In genomic region chr9:8644571-8644970, GRCh38 we compare ENCODE assay signal across 32 cellular contexts.
"Had no signal": no experiment of that assay in that cellular context is flagged by ENCODE, and none has a peak within 500 bp of the region (broad histone marks: within the 10 kb centered on the region; RNA-seq: fewer than 3 reads in every experiment).

No MANE protein-coding gene starts in this region.

- H3K4me3 ChIP-seq: adrenal gland, ascending aorta, body of pancreas, breast epithelium, cardiac muscle cell had no signal

- H3K36me3 ChIP-seq: adrenal gland, ascending aorta, brain microvascular endothelial cell, breast epithelium, cardiac muscle cell had no signal

- H3K27me3 ChIP-seq: adrenal gland, ascending aorta, body of pancreas, brain microvascular endothelial cell, breast epithelium, cardiac muscle cell had no signal

- DNase-seq: activated effector memory CD4-positive, alpha-beta T cell treated with anti-CD3 and anti-CD28 coated beads, Interleukin-2, amount 50 U/mL, for 16 hours; activated effector memory CD4-positive, alpha-beta T cell treated with Interleukin-2 at 50 U/mL for 16 hours; activated gamma-delta T cell; activated gamma-delta T cell treated with Interleukin-2 at 50 U/mL for 16 hours; activated naive CD4-positive, alpha-beta T cell; activated naive CD4-positive, alpha-beta T cell treated with anti-CD3 and anti-CD28 coated beads for 36 hours; activated naive CD4-positive, alpha-beta T cell treated with anti-CD3 and anti-CD28 coated beads, Interleukin-2, amount 10 ng/mL, durations not matched to agents 7 days and 5 days; activated naive CD4-positive, alpha-beta T cell treated with anti-CD3 and anti-CD28 coated beads, Interleukin-2, amount 50 U/mL, for 16 hours; activated naive CD4-positive, alpha-beta T cell treated with Interleukin-2 at 50 U/mL for 16 hours; activated naive CD8-positive, alpha-beta T cell treated with anti-CD3 and anti-CD28 coated beads for 36 hours; activated naive CD8-positive, alpha-beta T cell treated with anti-CD3 and anti-CD28 coated beads, Interleukin-2, amount 10 ng/mL, durations not matched to agents 7 days and 5 days; activated naive CD8-positive, alpha-beta T cell treated with anti-CD3 and anti-CD28 coated beads, Interleukin-2, amount 50 U/mL, for 24 hours; activated T-cell treated with anti-CD3 and anti-CD28 coated beads, Interleukin-2, amount 50 U/mL, for 1 hour; activated T-cell treated with anti-CD3 and anti-CD28 coated beads, Interleukin-2, amount 50 U/mL, for 24 hours; activated T-cell treated with anti-CD3 and anti-CD28 coated beads, Interleukin-2, amount 50 U/mL, for 4 hours; activated T-cell treated with anti-CD3 and anti-CD28 coated beads, Interleukin-2, amount 50 U/mL, for 48 hours; activated T-cell treated with anti-CD3 and anti-CD28 coated beads, Interleukin-2, amount 50 U/mL, for 72 hours; adrenal gland; amniotic stem cell; amygdala; anterior cingulate cortex; aorta; body of pancreas; brain microvascular endothelial cell; caudate nucleus; central memory CD4-positive, alpha-beta T cell; cerebellar nuclear complex had no signal

- H3K27ac ChIP-seq: adrenal gland, ascending aorta, body of pancreas, brain microvascular endothelial cell, breast epithelium, cardiac muscle cell had no signal

- H3K4me1 ChIP-seq: adrenal gland, ascending aorta, body of pancreas, breast epithelium had no signal

- H3K9me3 ChIP-seq: adrenal gland, ascending aorta, body of pancreas, breast epithelium had no signal

- ATAC-seq: activated naive CD4-positive, alpha-beta T cell treated with anti-CD3 and anti-CD28 coated beads, Interleukin-2, amount 50 U/mL, for 72 hours; activated naive CD8-positive, alpha-beta T cell treated with anti-CD3 and anti-CD28 coated beads, Interleukin-2, amount 50 U/mL, for 24 hours; activated T-cell treated with anti-CD3 and anti-CD28 coated beads, Interleukin-2, amount 50 U/mL, for 72 hours; activated T-helper 17 cell treated with anti-CD3 and anti-CD28 coated beads, Interleukin-2, amount 50 U/mL, for 72 hours; body of pancreas had no signal
